In genomic region chr10:14254368-14254767, GRCh38 we compare ENCODE assay signal across 14 cellular contexts.
"Had no signal": no experiment of that assay in that cellular context is flagged by ENCODE, and none has a peak within 500 bp of the region (broad histone marks: within the 10 kb centered on the region; RNA-seq: fewer than 3 reads in every experiment).

No MANE protein-coding gene starts in this region.

- H3K9me3 ChIP-seq: colonic mucosa, gastrocnemius medialis had no signal

- H3K27me3 ChIP-seq: cardiac muscle cell, colonic mucosa, gastrocnemius medialis, sigmoid colon had no signal

- H3K4me1 ChIP-seq: colonic mucosa, gastrocnemius medialis, left ventricle myocardium inferior, sigmoid colon had no signal

- H3K4me3 ChIP-seq: cardiac muscle cell, colonic mucosa, gastrocnemius medialis, left ventricle myocardium inferior, sigmoid colon had no signal

- H3K27ac ChIP-seq: cardiac muscle cell, colonic mucosa, gastrocnemius medialis, left ventricle myocardium inferior, sigmoid colon had no signal

- H3K36me3 ChIP-seq: cardiac muscle cell, colonic mucosa, gastrocnemius medialis, left ventricle myocardium inferior, sigmoid colon had no signal

- DNase-seq: activated B cell treated with CpG ODN at 0.5 μM for 24 hours; activated CD4-positive, alpha-beta T cell treated with anti-CD3 and anti-CD28 coated beads, Interleukin-2, amount 50 U/mL, for 1 hour; activated effector memory CD4-positive, alpha-beta T cell treated with anti-CD3 and anti-CD28 coated beads, Interleukin-2, amount 50 U/mL, for 16 hours; activated T-cell treated with anti-CD3 and anti-CD28 coated beads, Interleukin-2, amount 50 U/mL, for 1 hour; colonic mucosa; gastrocnemius medialis; left ventricle myocardium inferior; mesenchymal stem cell; occipital lobe; sigmoid colon; stimulated activated CD4-positive, alpha-beta T cell treated with anti-CD3 and anti-CD28 coated beads, Interleukin-12 subunit alpha, Interleukin-12 subunit beta, amount 100 ng/mL, for 4 hours; stimulated activated naive CD4-positive, alpha-beta T cell treated with Interleukin-2 at 50 U/mL for 16 hours; T-helper 1 cell had no signal
